ENCODE assay signal across 17 cellular contexts in genomic region chr4:44016582-44017421, GRCh38.
A peak's percentile ranks its signal among the peaks of the same experiment; 100 is the strongest.
DNase-seq lines count a peak whose midpoint lies in the region; FAIRE-seq and TF ChIP-seq lines count a peak whose summit lies in the region.
"Had no signal": no experiment of that assay in that cellular context is flagged by ENCODE, and none has a peak within 500 bp of the region (broad histone marks: within the 10 kb centered on the region; RNA-seq: fewer than 3 reads in every experiment).

No MANE protein-coding gene starts in this region.

- H3K4me1 ChIP-seq in OCI-LY1 (ENCODE audit: insufficient read depth, low read length, severe bottlenecking): peaks cover 4% of the 10 kb centered on the region

- CTCF ChIA-PET in HEK293T (lab: Yijun Ruan, JAX): no interaction called here

- TF ChIP-seq CTCF in OCI-LY1 (IDR thresholded peaks at IDR 0.05; ENCODE audit: low read length): no peak

- POLR2A ChIA-PET in HEK293T (lab: Yijun Ruan, JAX): no interaction called here

- no peak overlapping the region for H3K27ac ChIP-seq in OCI-LY1 (ENCODE audit: low read depth, low read length, poor library complexity, severe bottlenecking)

- peak overlapping the region; percentile 29 for H3K4me3 ChIP-seq in OCI-LY1 (ENCODE audit: low read depth, low read length, poor library complexity, severe bottlenecking)
- H3K4me3 ChIP-seq: lung, smooth muscle cell had no signal

- no peaks in the 10 kb centered on the region for H3K36me3 ChIP-seq in OCI-LY1 (ENCODE audit: insufficient read depth, low read length)

- no peaks in the 10 kb centered on the region for H4K20me1 ChIP-seq in OCI-LY1 (ENCODE audit: insufficient read depth, low read length)

- no peak for FAIRE-seq in HTR-8/SVneo (lab: Jason Lieb, UNC)
- FAIRE-seq: GM19239 had no signal

- H3K79me2 ChIP-seq in OCI-LY1 (ENCODE audit: insufficient read depth, low read length): no peaks in the 10 kb centered on the region

- DNase-seq in Daoy (ENCODE audit: low read depth): peak; percentile 37
- DNase-seq in HTR-8/SVneo (ENCODE audit: insufficient read length, low spot score): peak; percentile 2
- peak; percentile 16 for DNase-seq in fibroblast of peridontal ligament (ENCODE audit: extremely low read depth)
- DNase-seq in medulla oblongata (ENCODE audit: extremely low spot score): no peak
- DNase-seq in KG1 (lab: John Stamatoyannopoulos, UW): no peak
- no peak for DNase-seq in HEK293T (ENCODE audit: extremely low spot score)
- no peak for DNase-seq in ureter (ENCODE audit: low spot score)
- DNase-seq: activated CD4-positive, alpha-beta T cell treated with anti-CD3 and anti-CD28 coated beads, Interleukin-2, amount 10 ng/mL, durations not matched to agents 7 days and 5 days; activated effector memory CD4-positive, alpha-beta T cell treated with Interleukin-2 at 50 U/mL for 16 hours; Calu3; central memory CD4-positive, alpha-beta T cell; H7; NCI-H446 treated with DMSO at 0.1 percent for 48 hours had no signal

- no peak overlapping the region; the same call in 1 of the 2 replicates for H2AFZ ChIP-seq in OCI-LY1 (ENCODE audit: low read length)

- H3K9ac ChIP-seq in OCI-LY1 (ENCODE audit: low read length): no peak overlapping the region

- no peaks in the 10 kb centered on the region for H3F3A ChIP-seq in OCI-LY1 (ENCODE audit: insufficient read depth, low read length)

- H3K9me3 ChIP-seq in OCI-LY1 (ENCODE audit: low read length): no peaks in the 10 kb centered on the region

- no peaks in the 10 kb centered on the region for H3K27me3 ChIP-seq in OCI-LY1 (ENCODE audit: insufficient read depth, low read length)

- H3K4me2 ChIP-seq in OCI-LY1 (ENCODE audit: low read length): peak overlapping the region; percentile 23; the same call in 1 of the 2 replicates
- H3K4me2 ChIP-seq: smooth muscle cell had no signal

- no peaks in the 10 kb centered on the region for H3K9me2 ChIP-seq in OCI-LY1 (ENCODE audit: low read depth, low read length)

TF ChIP-seq in HEK293T, 16 proteins besides CTCF, POLR2A, EP300 and RAD21:
- TF ChIP-seq LEF1 (IDR thresholded peaks at IDR 0.05; ENCODE audit: borderline replicate concordance) (no peak), ELF4 (IDR thresholded peaks at IDR 0.05) (no peak), L3MBTL2 (conservative IDR thresholded peaks at IDR 0.05) (no peak)

Comparison
In these comparisons a context has a peak if more than half of its experiments do, and no peak if none do; other contexts are left out.
1. DNase-seq: peak in Daoy (single experiment), HTR-8/SVneo (single experiment) and fibroblast of peridontal ligament (single experiment); none in medulla oblongata (single experiment), KG1 (single experiment), HEK293T (single experiment) and ureter (single experiment).